Comparison of ENCODE assay signal across 8 cellular contexts in genomic region chr4:82284858-82285805, GRCh38.
DNase-seq lines count a peak whose midpoint lies in the region; ATAC-seq and TF ChIP-seq lines count a peak whose summit lies in the region.

No MANE protein-coding gene starts in this region.

- H3K4me3 Mint-ChIP-seq in activated CD4-positive, alpha-beta T cell treated with anti-CD3 and anti-CD28 coated beads, Interleukin-2, amount 10 ng/mL, durations not matched to agents 24 days and 14 days: peak overlapping the region; percentile 72

- peaks cover 12% of the 10 kb centered on the region for H3K4me1 Mint-ChIP-seq in activated CD4-positive, alpha-beta T cell treated with anti-CD3 and anti-CD28 coated beads, Interleukin-2, amount 10 ng/mL, durations not matched to agents 24 days and 14 days

- ATAC-seq in GM19328 (IDR thresholded peaks at IDR 0.05; ENCODE audit: unreplicated experiment): peak; percentile 100
- peak; percentile 100 for ATAC-seq in HG03469 (IDR thresholded peaks at IDR 0.05; ENCODE audit: unreplicated experiment)
- peak; percentile 98 for ATAC-seq in left colon

- no peaks in the 10 kb centered on the region for H3K4me1 ChIP-seq in BE2C

- DNase-seq in BE2C (peak; percentile 99), NCI-H526 (lab: John Stamatoyannopoulos, UW) (peak; percentile 95 to 96), cortex of kidney (lab: John Stamatoyannopoulos, UW) (peak; percentile 57), left colon (peak; percentile 98 to 100)
- peak; percentile 100 for DNase-seq in activated CD4-positive, alpha-beta T cell treated with anti-CD3 and anti-CD28 coated beads, Interleukin-2, amount 10 ng/mL, durations not matched to agents 24 days and 14 days
- DNase-seq in stimulated activated CD4-positive, alpha-beta T cell treated with anti-CD3 and anti-CD28 coated beads, Interleukin-1b, Interleukin-23, amount 100 ng/mL, for 4 hours (ENCODE audit: low read depth in 2 of 2): peak; percentile 99

- peak; percentile 75 for TF ChIP-seq CTCF in BE2C (IDR thresholded peaks at IDR 0.05; ENCODE audit: low read depth, low read length)

- H3K27ac Mint-ChIP-seq in activated CD4-positive, alpha-beta T cell treated with anti-CD3 and anti-CD28 coated beads, Interleukin-2, amount 10 ng/mL, durations not matched to agents 24 days and 14 days: peak overlapping the region; percentile 48

- intact Hi-C loops in activated CD4-positive, alpha-beta T cell treated with anti-CD3 and anti-CD28 coated beads, Interleukin-2, amount 10 ng/mL, durations not matched to agents 24 days and 14 days (cut with micrococcal nuclease): loop anchor here (1.0 to 10.0 kb wide), 6 partner anchors 68 to 878 kb away; partner anchors contain the start of genes COPS4 and HNRNPD
- intact Hi-C loops in left colon (cut with DNase I, micrococcal nuclease): loop anchor here in 1 of 2 donors (10.0 kb wide), 1 partner anchor 80 kb away; no protein-coding TSS in a partner anchor

- no peaks in the 10 kb centered on the region for H3K9me3 ChIP-seq in BE2C

- H3K27me3 ChIP-seq in BE2C: peaks cover 16% of the 10 kb centered on the region

- peaks cover 27% of the 10 kb centered on the region for H3K27me3 Mint-ChIP-seq in activated CD4-positive, alpha-beta T cell treated with anti-CD3 and anti-CD28 coated beads, Interleukin-2, amount 10 ng/mL, durations not matched to agents 24 days and 14 days

- H3K36me3 ChIP-seq in BE2C: no peaks in the 10 kb centered on the region

- no peaks in the 10 kb centered on the region for H3K9me3 Mint-ChIP-seq in activated CD4-positive, alpha-beta T cell treated with anti-CD3 and anti-CD28 coated beads, Interleukin-2, amount 10 ng/mL, durations not matched to agents 24 days and 14 days

- no peaks in the 10 kb centered on the region for H3K36me3 Mint-ChIP-seq in activated CD4-positive, alpha-beta T cell treated with anti-CD3 and anti-CD28 coated beads, Interleukin-2, amount 10 ng/mL, durations not matched to agents 24 days and 14 days (ENCODE audit: low read depth)

- peak overlapping the region; percentile 54 for H3K4me3 ChIP-seq in BE2C (ENCODE audit: low read depth, low read length)

Comparison
In these comparisons a context has a peak if more than half of its experiments do, and no peak if none do; other contexts are left out.
1. Peak in every context shown above with its lines: DNase-seq, ATAC-seq and H3K4me3 ChIP-seq.